Comparison of ENCODE assay signal across 1 cellular context in the genomic region with DNA sequence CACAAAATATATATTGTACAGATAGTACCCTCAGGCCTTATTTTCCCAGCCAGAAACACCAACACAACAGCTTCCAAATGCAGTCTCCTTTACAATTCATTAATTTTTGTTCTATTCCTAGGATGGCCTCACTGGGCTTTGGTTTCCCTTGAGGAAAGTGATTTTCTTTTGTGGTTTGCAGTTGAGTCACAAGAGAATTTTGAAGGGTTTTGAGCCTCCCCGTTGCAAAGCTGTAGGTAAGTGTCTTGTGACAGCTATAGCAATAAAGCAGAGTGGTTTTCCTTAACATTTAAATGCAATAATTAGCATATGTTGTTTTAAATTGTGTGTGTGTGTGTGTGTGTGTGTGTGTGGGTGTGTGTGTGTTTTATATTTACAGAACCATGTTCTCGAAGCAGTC.
TF ChIP-seq lines count a peak whose summit lies in the region.

No MANE protein-coding gene starts in this region.

TF ChIP-seq in WTC11, 78 proteins besides CTCF, POLR2A, EP300 and RAD21 (continued from another document):
- no peak for TF ChIP-seq AFF4 (CRISPR knock-in tag; IDR thresholded peaks at IDR 0.05; ENCODE audit: borderline replicate concordance)
- TF ChIP-seq SP1 (CRISPR knock-in tag; conservative IDR thresholded peaks at IDR 0.05): no peak
- TF ChIP-seq NFYB (CRISPR knock-in tag; conservative IDR thresholded peaks at IDR 0.05; ENCODE audit: low read depth): no peak
- no peak for TF ChIP-seq FOXJ3 (CRISPR knock-in tag; IDR thresholded peaks at IDR 0.05; ENCODE audit: borderline replicate concordance)
- TF ChIP-seq, protein P1, sequence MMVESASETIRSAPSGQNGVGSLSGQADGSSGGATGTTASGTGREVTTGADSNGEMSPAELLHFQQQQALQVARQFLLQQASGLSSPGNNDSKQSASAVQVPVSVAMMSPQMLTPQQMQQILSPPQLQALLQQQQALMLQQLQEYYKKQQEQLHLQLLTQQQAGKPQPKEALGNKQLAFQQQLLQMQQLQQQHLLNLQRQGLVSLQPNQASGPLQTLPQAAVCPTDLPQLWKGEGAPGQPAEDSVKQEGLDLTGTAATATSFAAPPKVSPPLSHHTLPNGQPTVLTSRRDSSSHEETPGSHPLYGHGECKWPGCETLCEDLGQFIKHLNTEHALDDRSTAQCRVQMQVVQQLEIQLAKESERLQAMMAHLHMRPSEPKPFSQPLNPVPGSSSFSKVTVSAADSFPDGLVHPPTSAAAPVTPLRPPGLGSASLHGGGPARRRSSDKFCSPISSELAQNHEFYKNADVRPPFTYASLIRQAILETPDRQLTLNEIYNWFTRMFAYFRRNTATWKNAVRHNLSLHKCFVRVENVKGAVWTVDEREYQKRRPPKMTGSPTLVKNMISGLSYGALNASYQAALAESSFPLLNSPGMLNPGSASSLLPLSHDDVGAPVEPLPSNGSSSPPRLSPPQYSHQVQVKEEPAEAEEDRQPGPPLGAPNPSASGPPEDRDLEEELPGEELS (CRISPR knock-in tag; IDR thresholded peaks at IDR 0.05): no peak
- TF ChIP-seq IRF2 (CRISPR knock-in tag; IDR thresholded peaks at IDR 0.05; ENCODE audit: borderline replicate concordance, low read depth): no peak
- no peak for TF ChIP-seq ZNF121 (CRISPR knock-in tag; IDR thresholded peaks at IDR 0.05)
- TF ChIP-seq ZNF423 (CRISPR knock-in tag; IDR thresholded peaks at IDR 0.05): no peak
- TF ChIP-seq NR1H2 (CRISPR knock-in tag; IDR thresholded peaks at IDR 0.05): no peak
- TF ChIP-seq ERG (CRISPR knock-in tag; IDR thresholded peaks at IDR 0.05): no peak
- TF ChIP-seq, protein P2, sequence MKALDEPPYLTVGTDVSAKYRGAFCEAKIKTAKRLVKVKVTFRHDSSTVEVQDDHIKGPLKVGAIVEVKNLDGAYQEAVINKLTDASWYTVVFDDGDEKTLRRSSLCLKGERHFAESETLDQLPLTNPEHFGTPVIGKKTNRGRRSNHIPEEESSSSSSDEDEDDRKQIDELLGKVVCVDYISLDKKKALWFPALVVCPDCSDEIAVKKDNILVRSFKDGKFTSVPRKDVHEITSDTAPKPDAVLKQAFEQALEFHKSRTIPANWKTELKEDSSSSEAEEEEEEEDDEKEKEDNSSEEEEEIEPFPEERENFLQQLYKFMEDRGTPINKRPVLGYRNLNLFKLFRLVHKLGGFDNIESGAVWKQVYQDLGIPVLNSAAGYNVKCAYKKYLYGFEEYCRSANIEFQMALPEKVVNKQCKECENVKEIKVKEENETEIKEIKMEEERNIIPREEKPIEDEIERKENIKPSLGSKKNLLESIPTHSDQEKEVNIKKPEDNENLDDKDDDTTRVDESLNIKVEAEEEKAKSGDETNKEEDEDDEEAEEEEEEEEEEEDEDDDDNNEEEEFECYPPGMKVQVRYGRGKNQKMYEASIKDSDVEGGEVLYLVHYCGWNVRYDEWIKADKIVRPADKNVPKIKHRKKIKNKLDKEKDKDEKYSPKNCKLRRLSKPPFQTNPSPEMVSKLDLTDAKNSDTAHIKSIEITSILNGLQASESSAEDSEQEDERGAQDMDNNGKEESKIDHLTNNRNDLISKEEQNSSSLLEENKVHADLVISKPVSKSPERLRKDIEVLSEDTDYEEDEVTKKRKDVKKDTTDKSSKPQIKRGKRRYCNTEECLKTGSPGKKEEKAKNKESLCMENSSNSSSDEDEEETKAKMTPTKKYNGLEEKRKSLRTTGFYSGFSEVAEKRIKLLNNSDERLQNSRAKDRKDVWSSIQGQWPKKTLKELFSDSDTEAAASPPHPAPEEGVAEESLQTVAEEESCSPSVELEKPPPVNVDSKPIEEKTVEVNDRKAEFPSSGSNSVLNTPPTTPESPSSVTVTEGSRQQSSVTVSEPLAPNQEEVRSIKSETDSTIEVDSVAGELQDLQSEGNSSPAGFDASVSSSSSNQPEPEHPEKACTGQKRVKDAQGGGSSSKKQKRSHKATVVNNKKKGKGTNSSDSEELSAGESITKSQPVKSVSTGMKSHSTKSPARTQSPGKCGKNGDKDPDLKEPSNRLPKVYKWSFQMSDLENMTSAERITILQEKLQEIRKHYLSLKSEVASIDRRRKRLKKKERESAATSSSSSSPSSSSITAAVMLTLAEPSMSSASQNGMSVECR (CRISPR knock-in tag; IDR thresholded peaks at IDR 0.05; ENCODE audit: borderline replicate concordance): no peak
